Comparison of ENCODE assay signal across 12 cellular contexts in the genomic region with DNA sequence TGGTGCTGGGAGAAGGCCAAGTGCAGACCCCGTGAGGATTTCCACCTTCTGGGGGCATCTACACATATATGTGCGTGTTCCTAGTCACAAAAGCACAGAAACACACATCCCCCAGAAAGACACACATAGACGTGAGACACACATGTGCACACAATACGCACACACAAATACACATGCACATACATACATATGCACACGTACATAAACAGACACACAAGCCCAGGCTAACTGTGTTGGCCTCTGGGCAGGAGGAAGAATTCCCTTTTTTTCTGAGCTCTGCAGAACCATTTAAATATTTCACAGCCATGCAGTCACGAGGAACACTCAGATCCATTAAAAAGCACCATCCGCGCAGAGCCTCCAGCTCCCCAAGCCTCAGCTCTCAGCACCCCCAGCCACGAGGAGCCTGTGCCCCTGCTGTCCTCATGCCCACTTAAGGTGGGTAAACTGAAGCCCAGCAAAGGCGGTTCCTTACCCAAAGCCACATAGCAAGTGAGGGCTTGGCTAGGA. TPM values are rescaled to one million over a fixed set of nuclear protein-coding genes. Genes with fewer than 3 reads are reported as not detected.
DNase-seq lines count a peak whose midpoint lies in the region; ATAC-seq and TF ChIP-seq lines count a peak whose summit lies in the region.
"Had no signal": no experiment of that assay in that cellular context is flagged by ENCODE, and none has a peak within 500 bp of the region (broad histone marks: within the 10 kb centered on the region; RNA-seq: fewer than 3 reads in every experiment).

No MANE protein-coding gene starts in this region.

- H3K4me3 ChIP-seq in thoracic aorta, result no peak overlapping the region

- ATAC-seq in activated naive CD4-positive, alpha-beta T cell treated with anti-CD3 and anti-CD28 coated beads, Interleukin-2, amount 50 U/mL, for 72 hours, result no peak
- ATAC-seq in thoracic aorta (ENCODE audit: insufficient number of reproducible peaks, low FRiP score, low read depth), result no peak
- ATAC-seq in HG03378 (IDR thresholded peaks at IDR 0.05; ENCODE audit: unreplicated experiment), result no peak
- ATAC-seq: foreskin keratinocyte had no signal

- H3K27ac ChIP-seq in layer of hippocampus (ENCODE audit: low read depth, low read length) (peak overlapping the region; percentile 22), thoracic aorta (peak overlapping the region in 1 of 2 donors; percentile 96)
- H3K27ac ChIP-seq: foreskin keratinocyte had no signal

- peaks cover 19% of the 10 kb centered on the region for H3K36me3 ChIP-seq in thoracic aorta

- H3K36me3 Mint-ChIP-seq in activated naive CD4-positive, alpha-beta T cell treated with anti-CD3 and anti-CD28 coated beads, Interleukin-2, amount 50 U/mL, for 72 hours, result peaks cover 27 to 32% of the 10 kb centered on the region in 2 donors
- peaks cover 22% of the 10 kb centered on the region for H3K36me3 Mint-ChIP-seq in activated naive CD4-positive, alpha-beta T cell treated with anti-CD3 and anti-CD28 coated beads, Interleukin-2, amount 10 ng/mL, durations not matched to agents 7 days and 5 days
- H3K36me3 Mint-ChIP-seq in activated naive CD8-positive, alpha-beta T cell, result no peaks in the 10 kb centered on the region

- H3K27ac Mint-ChIP-seq in activated naive CD4-positive, alpha-beta T cell treated with anti-CD3 and anti-CD28 coated beads, Interleukin-2, amount 50 U/mL, for 72 hours, result peak overlapping the region; percentile 43 to 88
- no peak overlapping the region for H3K27ac Mint-ChIP-seq in activated naive CD4-positive, alpha-beta T cell treated with anti-CD3 and anti-CD28 coated beads, Interleukin-2, amount 10 ng/mL, durations not matched to agents 7 days and 5 days
- H3K27ac Mint-ChIP-seq in activated naive CD8-positive, alpha-beta T cell, result peak overlapping the region; percentile 77

- H3K4me3 Mint-ChIP-seq in activated naive CD4-positive, alpha-beta T cell treated with anti-CD3 and anti-CD28 coated beads, Interleukin-2, amount 10 ng/mL, durations not matched to agents 7 days and 5 days, result no peak overlapping the region
- peak overlapping the region; percentile 9 for H3K4me3 Mint-ChIP-seq in activated naive CD8-positive, alpha-beta T cell

- H3K27me3 ChIP-seq in layer of hippocampus (ENCODE audit: control insufficient read depth, insufficient read depth, low read length) (no peaks in the 10 kb centered on the region), thoracic aorta (replicated peaks; ENCODE audit: insufficient read depth) (no peaks in the 10 kb centered on the region)
- H3K27me3 ChIP-seq: foreskin keratinocyte had no signal

- H3K9me3 ChIP-seq in thoracic aorta, result no peaks in the 10 kb centered on the region

- CTCF ChIA-PET in activated naive CD4-positive, alpha-beta T cell treated with anti-CD3 and anti-CD28 coated beads, Interleukin-2, amount 10 ng/mL, durations not matched to agents 7 days and 5 days (lab: Charles Lee), result interaction anchor here (1.2 to 1.9 kb wide), 2 partner anchors 20 to 21 kb away, joined by 5 to 8 read pairs; no protein-coding TSS in a partner anchor

- DNase-seq in activated naive CD4-positive, alpha-beta T cell treated with anti-CD3 and anti-CD28 coated beads, Interleukin-2, amount 50 U/mL, for 72 hours (ENCODE audit: low spot score in 2 of 2), result no peak
- DNase-seq in activated naive CD4-positive, alpha-beta T cell treated with anti-CD3 and anti-CD28 coated beads, Interleukin-2, amount 10 ng/mL, durations not matched to agents 7 days and 5 days, result no peak
- DNase-seq in thoracic aorta (ENCODE audit: low spot score) (peak; percentile 1), SIG-M5 treated with dmso at 0.1 percent for 504 hours (lab: John Stamatoyannopoulos, UW; ENCODE audit: unreplicated experiment) (no peak), retina (no peak)
- DNase-seq: activated CD4-positive, alpha-beta T cell treated with anti-CD3 and anti-CD28 coated beads for 1 hour; EL; foreskin keratinocyte; small intestine had no signal

- no peaks in the 10 kb centered on the region for H3K9me3 Mint-ChIP-seq in activated naive CD4-positive, alpha-beta T cell treated with anti-CD3 and anti-CD28 coated beads, Interleukin-2, amount 50 U/mL, for 72 hours
- H3K9me3 Mint-ChIP-seq in activated naive CD4-positive, alpha-beta T cell treated with anti-CD3 and anti-CD28 coated beads, Interleukin-2, amount 10 ng/mL, durations not matched to agents 7 days and 5 days, result no peaks in the 10 kb centered on the region
- H3K9me3 Mint-ChIP-seq in activated naive CD8-positive, alpha-beta T cell (ENCODE audit: low read depth), result no peaks in the 10 kb centered on the region

- peaks cover 65 to 77% of the 10 kb centered on the region in 2 donors for H3K4me1 ChIP-seq in thoracic aorta (ENCODE audit: control insufficient read depth in 1 of 2, low read depth in 2 of 2)

- no peaks in the 10 kb centered on the region for H3K27me3 Mint-ChIP-seq in activated naive CD4-positive, alpha-beta T cell treated with anti-CD3 and anti-CD28 coated beads, Interleukin-2, amount 10 ng/mL, durations not matched to agents 7 days and 5 days
- H3K27me3 Mint-ChIP-seq in activated naive CD8-positive, alpha-beta T cell, result no peaks in the 10 kb centered on the region

- no peak for TF ChIP-seq CTCF in thoracic aorta (IDR thresholded peaks at IDR 0.05)

- peaks cover 74% of the 10 kb centered on the region for H3K4me1 Mint-ChIP-seq in activated naive CD4-positive, alpha-beta T cell treated with anti-CD3 and anti-CD28 coated beads, Interleukin-2, amount 10 ng/mL, durations not matched to agents 7 days and 5 days
- H3K4me1 Mint-ChIP-seq in activated naive CD8-positive, alpha-beta T cell (ENCODE audit: low read depth), result peaks cover 69% of the 10 kb centered on the region

RNA-seq across cellular contexts. Expression of gene NINJ1, which starts 5.3 kb away (rescaled TPM):
- total RNA-seq in activated naive CD4-positive, alpha-beta T cell treated with anti-CD3 and anti-CD28 coated beads, Interleukin-2, amount 50 U/mL, for 72 hours, result 10 to 100 TPM; 81.0 to 84.8 TPM
- total RNA-seq in thoracic aorta, result 100 to 1,000 TPM in 1 of 2 donors, 10 to 100 TPM in 1; 71.2 to 194 TPM

RNA-seq across cellular contexts. Expression of gene CARD19, which starts 32.8 kb away (rescaled TPM):
- total RNA-seq in activated naive CD4-positive, alpha-beta T cell treated with anti-CD3 and anti-CD28 coated beads, Interleukin-2, amount 50 U/mL, for 72 hours, result 10 to 100 TPM; 58.1 to 82.6 TPM
- 100 to 1,000 TPM in 1 of 2 donors, 10 to 100 TPM in 1; 46.3 to 103 TPM for total RNA-seq in thoracic aorta

RNA-seq across cellular contexts. Expression of gene WNK2, which starts 55.2 kb away (rescaled TPM):
- total RNA-seq in activated naive CD4-positive, alpha-beta T cell treated with anti-CD3 and anti-CD28 coated beads, Interleukin-2, amount 50 U/mL, for 72 hours, result 1 to 10 TPM; 2.6 to 3.8 TPM
- 1 to 10 TPM in 1 of 2 donors, under 1 TPM in 1; 0.95 to 4.7 TPM for total RNA-seq in thoracic aorta
